ENCODE assay signal across 25 cellular contexts in the genomic region with DNA sequence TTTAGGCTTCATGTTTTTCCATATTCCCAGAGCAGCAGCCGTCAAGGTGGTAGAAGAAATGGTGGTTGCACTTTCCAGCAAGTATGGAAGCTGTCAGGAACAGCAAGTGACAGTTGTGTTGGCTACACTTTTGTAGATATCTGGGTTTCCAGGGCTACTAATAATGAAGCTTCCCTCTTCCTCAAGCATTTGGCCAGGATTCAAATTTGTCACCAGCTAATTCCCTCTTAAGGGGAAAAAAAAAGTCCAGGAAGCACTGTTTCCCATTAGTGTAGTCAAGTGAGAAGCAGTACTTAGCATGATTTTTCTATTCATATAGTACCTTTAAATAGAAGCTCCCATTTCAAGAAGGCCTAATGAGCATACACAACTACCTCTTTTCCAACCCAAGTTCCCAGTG.
"Had no signal": no experiment of that assay in that cellular context is flagged by ENCODE, and none has a peak within 500 bp of the region (broad histone marks: within the 10 kb centered on the region; RNA-seq: fewer than 3 reads in every experiment).

No MANE protein-coding gene starts in this region.

- H2AFZ ChIP-seq: hepatocyte had no signal

- H3K4me1 Mint-ChIP-seq: activated CD4-positive, alpha-beta T cell treated with anti-CD3 and anti-CD28 coated beads, Interleukin-2, amount 10 ng/mL, durations not matched to agents 7 days and 5 days; activated naive CD8-positive, alpha-beta T cell treated with anti-CD3 and anti-CD28 coated beads, Interleukin-2, amount 10 ng/mL, durations not matched to agents 7 days and 5 days; mesothelial cell of epicardium; naive thymus-derived CD8-positive, alpha-beta T cell had no signal

- H3K27ac ChIP-seq: colonic mucosa, dorsolateral prefrontal cortex, hepatocyte, spleen, testis, vagina, VCaP had no signal

- H3K9me3 Mint-ChIP-seq: activated CD4-positive, alpha-beta T cell treated with anti-CD3 and anti-CD28 coated beads, Interleukin-2, amount 10 ng/mL, durations not matched to agents 7 days and 5 days; activated naive CD8-positive, alpha-beta T cell treated with anti-CD3 and anti-CD28 coated beads, Interleukin-2, amount 10 ng/mL, durations not matched to agents 7 days and 5 days; activated T-cell treated with anti-CD3 and anti-CD28 coated beads, Interleukin-2, amount 50 U/mL, for 24 hours; effector memory CD8-positive, alpha-beta T cell; mesothelial cell of epicardium had no signal

- H3K9me3 ChIP-seq: colonic mucosa, spleen, testis, vagina had no signal

- H3K79me2 ChIP-seq: hepatocyte had no signal

- H3K4me1 ChIP-seq: colonic mucosa, spleen, testis, vagina had no signal

- H3K36me3 Mint-ChIP-seq: activated naive CD8-positive, alpha-beta T cell treated with anti-CD3 and anti-CD28 coated beads, Interleukin-2, amount 10 ng/mL, durations not matched to agents 7 days and 5 days; mesothelial cell of epicardium; naive thymus-derived CD8-positive, alpha-beta T cell had no signal

- H3K4me3 ChIP-seq: colonic mucosa, dorsolateral prefrontal cortex, hepatocyte, spleen, testis, vagina had no signal

- ATAC-seq: activated CD4-positive, CD25-positive, alpha-beta regulatory T cell treated with anti-CD3 and anti-CD28 coated beads, Interleukin-2, amount 50 U/mL, for 24 hours; activated CD8-positive, alpha-beta T cell treated with anti-CD3 and anti-CD28 coated beads, Interleukin-2, amount 10 ng/mL, durations not matched to agents 7 days and 5 days; effector memory CD8-positive, alpha-beta T cell; esophagus mucosa; left ventricle myocardium superior; naive thymus-derived CD8-positive, alpha-beta T cell had no signal

- H3K4me3 Mint-ChIP-seq: activated CD4-positive, alpha-beta T cell treated with anti-CD3 and anti-CD28 coated beads, Interleukin-2, amount 10 ng/mL, durations not matched to agents 7 days and 5 days; activated CD8-positive, alpha-beta T cell treated with anti-CD3 and anti-CD28 coated beads, Interleukin-2, amount 10 ng/mL, durations not matched to agents 7 days and 5 days; activated naive CD8-positive, alpha-beta T cell treated with anti-CD3 and anti-CD28 coated beads, Interleukin-2, amount 10 ng/mL, durations not matched to agents 7 days and 5 days; activated T-cell treated with anti-CD3 and anti-CD28 coated beads, Interleukin-2, amount 50 U/mL, for 24 hours; effector memory CD8-positive, alpha-beta T cell; mesothelial cell of epicardium; naive thymus-derived CD8-positive, alpha-beta T cell had no signal

- H3K27ac Mint-ChIP-seq: activated CD4-positive, alpha-beta T cell treated with anti-CD3 and anti-CD28 coated beads, Interleukin-2, amount 10 ng/mL, durations not matched to agents 7 days and 5 days; activated CD8-positive, alpha-beta T cell treated with anti-CD3 and anti-CD28 coated beads, Interleukin-2, amount 10 ng/mL, durations not matched to agents 7 days and 5 days; activated naive CD8-positive, alpha-beta T cell treated with anti-CD3 and anti-CD28 coated beads, Interleukin-2, amount 10 ng/mL, durations not matched to agents 7 days and 5 days; activated T-cell treated with anti-CD3 and anti-CD28 coated beads, Interleukin-2, amount 50 U/mL, for 24 hours; effector memory CD8-positive, alpha-beta T cell; mesothelial cell of epicardium; naive thymus-derived CD8-positive, alpha-beta T cell had no signal

- DNase-seq: activated CD4-positive, alpha-beta T cell treated with anti-CD3 and anti-CD28 coated beads, Interleukin-2, amount 10 ng/mL, durations not matched to agents 7 days and 5 days; activated CD8-positive, alpha-beta T cell treated with anti-CD3 and anti-CD28 coated beads, Interleukin-2, amount 10 ng/mL, durations not matched to agents 7 days and 5 days; activated naive CD4-positive, alpha-beta T cell treated with Interleukin-2 at 50 U/mL for 16 hours; activated naive CD8-positive, alpha-beta T cell treated with anti-CD3 and anti-CD28 coated beads, Interleukin-2, amount 10 ng/mL, durations not matched to agents 7 days and 5 days; activated T-cell treated with anti-CD3 and anti-CD28 coated beads, Interleukin-2, amount 50 U/mL, for 24 hours; amniotic stem cell; colonic mucosa; dorsolateral prefrontal cortex; effector memory CD8-positive, alpha-beta T cell; foreskin melanocyte; kidney glomerular epithelial cell; left ventricle myocardium superior; mammary epithelial cell; naive thymus-derived CD8-positive, alpha-beta T cell; spleen; stimulated activated CD4-positive, alpha-beta T cell treated with anti-CD3 and anti-CD28 coated beads, Interleukin-4, amount 100 ng/mL, for 1 hour; stimulated activated naive CD4-positive, alpha-beta T cell; testis; trophoblast cell had no signal

- H3K36me3 ChIP-seq: colonic mucosa, spleen, vagina had no signal

- H3K4me2 ChIP-seq: hepatocyte had no signal

- H3K27me3 ChIP-seq: colonic mucosa, hepatocyte, testis, vagina had no signal
